In genomic region chr19:16850133-16850532, GRCh38 we compare ENCODE assay signal across 33 cellular contexts. TPM values are rescaled to one million over a fixed set of nuclear protein-coding genes. Genes with fewer than 3 reads are reported as not detected.
DNase-seq lines count a peak whose midpoint lies in the region; ATAC-seq, FAIRE-seq and TF ChIP-seq lines count a peak whose summit lies in the region.
"Had no signal": no experiment of that assay in that cellular context is flagged by ENCODE, and none has a peak within 500 bp of the region (broad histone marks: within the 10 kb centered on the region; RNA-seq: fewer than 3 reads in every experiment).

No MANE protein-coding gene starts in this region.

- H3K27ac Mint-ChIP-seq in astrocyte (ENCODE audit: unreplicated experiment), result no peak overlapping the region
- H3K27ac Mint-ChIP-seq: activated B cell treated with CpG ODN at 0.5 μM for 24 hours; activated CD4-positive, alpha-beta T cell treated with anti-CD3 and anti-CD28 coated beads, Interleukin-2, amount 10 ng/mL, durations not matched to agents 7 days and 5 days; activated naive CD8-positive, alpha-beta T cell treated with anti-CD3 and anti-CD28 coated beads for 36 hours; CD4-positive, alpha-beta T cell; effector memory CD8-positive, alpha-beta T cell; natural killer cell treated with Interleukin-12 subunit alpha and Interleukin-12 subunit beta and Interleukin-15 and Interleukin-18, amount 100 ng/mL, for 72 hours; stimulated activated effector memory CD8-positive, alpha-beta T cell treated with anti-CD3 and anti-CD28 coated beads, Interleukin-12 subunit alpha, Interleukin-12 subunit beta, amount 100 ng/mL, for 72 hours had no signal

- DNase-seq in AG04449 (ENCODE audit: low read depth, low spot score), result peak; percentile 19
- DNase-seq in LHCN-M2 (ENCODE audit: low read depth), result peak; percentile 24
- peak; percentile 50 for DNase-seq in astrocyte (ENCODE audit: low read depth)
- DNase-seq in fibroblast of the aortic adventitia (ENCODE audit: low read depth), result peak; percentile 4
- DNase-seq in NCI-H2196 treated with DMSO at 0.1 percent for 48 hours (lab: John Stamatoyannopoulos, UW; ENCODE audit: unreplicated experiment), result no peak
- no peak for DNase-seq in HepG2 (ENCODE audit: low spot score)
- no peak for DNase-seq in GM19240 (ENCODE audit: insufficient read length, low spot score)
- DNase-seq: 8988T; activated B cell treated with CpG ODN at 0.5 μM for 24 hours; activated CD4-positive, alpha-beta T cell treated with anti-CD3 and anti-CD28 coated beads, Interleukin-2, amount 10 ng/mL, durations not matched to agents 7 days and 5 days; activated gamma-delta T cell; activated naive CD8-positive, alpha-beta T cell treated with anti-CD3 and anti-CD28 coated beads for 36 hours; activated T-cell treated with anti-CD3 and anti-CD28 coated beads, Interleukin-2, amount 50 U/mL, for 1 hour; aorta; CD4-positive, alpha-beta T cell; central memory CD4-positive, alpha-beta T cell; DND-41; effector memory CD8-positive, alpha-beta T cell; gastrocnemius medialis; hippocampal formation; left cardiac atrium; mucosa of descending colon; NCI-H146; NCI-H2107; NCI-H774; RPMI8226; upper lobe of left lung had no signal

- peak overlapping the region; percentile 65 for H3K9ac ChIP-seq in astrocyte (ENCODE audit: low read length)
- H3K9ac ChIP-seq in HepG2 (ENCODE audit: insufficient read depth, low read depth, low read length), result no peak overlapping the region

- in situ Hi-C loops in HepG2 (cut with HindIII; ENCODE audit: extremely low pct_ligation_motif_present, low pct_unique_long_range_greater_than_20kb), result no loop called here

- H3K4me1 Mint-ChIP-seq in astrocyte (ENCODE audit: low read depth, unreplicated experiment), result peaks cover 11% of the 10 kb centered on the region
- H3K4me1 Mint-ChIP-seq: activated CD4-positive, alpha-beta T cell treated with anti-CD3 and anti-CD28 coated beads, Interleukin-2, amount 10 ng/mL, durations not matched to agents 7 days and 5 days; activated naive CD8-positive, alpha-beta T cell treated with anti-CD3 and anti-CD28 coated beads for 36 hours; stimulated activated effector memory CD8-positive, alpha-beta T cell treated with anti-CD3 and anti-CD28 coated beads, Interleukin-12 subunit alpha, Interleukin-12 subunit beta, amount 100 ng/mL, for 72 hours had no signal

- H2AFZ ChIP-seq in astrocyte (ENCODE audit: low read depth, low read length) (no peak overlapping the region), HepG2 (ENCODE audit: low read length) (no peak overlapping the region)

- TF ChIP-seq POLR2A in HepG2 (IDR thresholded peaks at IDR 0.05; ENCODE audit: insufficient read depth in 1 of 2, low read depth in 2 of 2, low read length in 2 of 2), result no peak

- H3K9me3 Mint-ChIP-seq in astrocyte (ENCODE audit: unreplicated experiment), result no peaks in the 10 kb centered on the region
- H3K9me3 Mint-ChIP-seq: activated B cell treated with CpG ODN at 0.5 μM for 24 hours; activated CD4-positive, alpha-beta T cell treated with anti-CD3 and anti-CD28 coated beads, Interleukin-2, amount 10 ng/mL, durations not matched to agents 7 days and 5 days; activated naive CD8-positive, alpha-beta T cell treated with anti-CD3 and anti-CD28 coated beads for 36 hours; CD4-positive, alpha-beta T cell; effector memory CD8-positive, alpha-beta T cell; natural killer cell treated with Interleukin-12 subunit alpha and Interleukin-12 subunit beta and Interleukin-15 and Interleukin-18, amount 100 ng/mL, for 72 hours; stimulated activated effector memory CD8-positive, alpha-beta T cell treated with anti-CD3 and anti-CD28 coated beads, Interleukin-12 subunit alpha, Interleukin-12 subunit beta, amount 100 ng/mL, for 72 hours had no signal

- ATAC-seq in HG03108 (IDR thresholded peaks at IDR 0.05; ENCODE audit: unreplicated experiment) (no peak), HepG2 (no peak)
- ATAC-seq: effector memory CD8-positive, alpha-beta T cell; esophagus mucosa; gastrocnemius medialis; left cardiac atrium; mucosa of descending colon; natural killer cell treated with Interleukin-12 subunit alpha and Interleukin-12 subunit beta and Interleukin-15 and Interleukin-18, amount 100 ng/mL, for 72 hours; stimulated activated effector memory CD8-positive, alpha-beta T cell treated with anti-CD3 and anti-CD28 coated beads, Interleukin-12 subunit alpha, Interleukin-12 subunit beta, amount 100 ng/mL, for 72 hours had no signal

- H3K4me3 ChIP-seq in AG04449 (ENCODE audit: low read depth, low read length) (no peak overlapping the region), astrocyte (ENCODE audit: insufficient read depth, low read depth, low read length) (no peak overlapping the region), fibroblast of the aortic adventitia (ENCODE audit: low read depth, low read length) (no peak overlapping the region), HepG2 (replicated peaks in 1 of 3; ENCODE audit: insufficient read depth in 1 of 3, low read depth in 2 of 3, low read length in 3 of 3) (no peak overlapping the region)
- H3K4me3 ChIP-seq: gastrocnemius medialis, mucosa of descending colon, upper lobe of left lung had no signal

- CTCF ChIA-PET in AG04449 (lab: Yijun Ruan, JAX) (interaction anchor here (1.2 to 1.3 kb wide), 2 partner anchors 14 to 25 kb away, joined by 3 to 4 read pairs; no protein-coding TSS in a partner anchor), HepG2 (lab: Yijun Ruan, JAX; ENCODE audit: low intra/inter-chr PET ratio, low total read pairs) (interaction anchor here (0.6 kb wide), 1 partner anchor 375 kb away, joined by 4 read pairs; no protein-coding TSS in a partner anchor)

- H3K27me3 Mint-ChIP-seq in astrocyte (ENCODE audit: low read depth, unreplicated experiment), result no peaks in the 10 kb centered on the region
- H3K27me3 Mint-ChIP-seq: activated B cell treated with CpG ODN at 0.5 μM for 24 hours; activated CD4-positive, alpha-beta T cell treated with anti-CD3 and anti-CD28 coated beads, Interleukin-2, amount 10 ng/mL, durations not matched to agents 7 days and 5 days; activated naive CD8-positive, alpha-beta T cell treated with anti-CD3 and anti-CD28 coated beads for 36 hours; CD4-positive, alpha-beta T cell; effector memory CD8-positive, alpha-beta T cell; natural killer cell treated with Interleukin-12 subunit alpha and Interleukin-12 subunit beta and Interleukin-15 and Interleukin-18, amount 100 ng/mL, for 72 hours had no signal

- WGBS in HepG2 (ENCODE audit: low lambda C conversion rate), result 97% methylated on average over 4 of the region's 4 CpGs

- H3K27me3 ChIP-seq in astrocyte (ENCODE audit: insufficient read depth, low read length) (no peaks in the 10 kb centered on the region), HepG2 (ENCODE audit: control insufficient read depth in 1 of 2, insufficient read depth in 2 of 2, low read length in 2 of 2) (no peaks in the 10 kb centered on the region)
- H3K27me3 ChIP-seq: gastrocnemius medialis, upper lobe of left lung had no signal

- peak overlapping the region; percentile 77 for H3K4me2 ChIP-seq in astrocyte (ENCODE audit: low read length)
- no peak overlapping the region for H3K4me2 ChIP-seq in HepG2 (ENCODE audit: low read depth, low read length)

- H3K9me3 ChIP-seq in astrocyte (ENCODE audit: insufficient read depth, low read depth, low read length) (no peaks in the 10 kb centered on the region), HepG2 (ENCODE audit: low read length) (no peaks in the 10 kb centered on the region)
- H3K9me3 ChIP-seq: gastrocnemius medialis, mucosa of descending colon, upper lobe of left lung had no signal

- TF ChIP-seq CTCF in AG04449 (IDR thresholded peaks at IDR 0.05; ENCODE audit: insufficient read depth, low read length, missing control alignments), result no peak
- no peak for TF ChIP-seq CTCF in astrocyte (IDR thresholded peaks at IDR 0.05; ENCODE audit: insufficient read depth, low read depth, low read length)
- no peak for TF ChIP-seq CTCF in fibroblast of the aortic adventitia (IDR thresholded peaks at IDR 0.05; ENCODE audit: insufficient read depth, low read length)
- no peak for TF ChIP-seq CTCF in HepG2 (CRISPR knock-in tag; IDR thresholded peaks at IDR 0.05)

- FAIRE-seq in astrocyte (lab: Jason Lieb, UNC), result no peak
- no peak for FAIRE-seq in HepG2 (lab: Jason Lieb, UNC)
- FAIRE-seq: H1 had no signal

- H3K79me2 ChIP-seq in astrocyte (ENCODE audit: insufficient read depth, low read length) (peaks cover 21% of the 10 kb centered on the region), HepG2 (ENCODE audit: insufficient read depth, low read length) (no peaks in the 10 kb centered on the region)

- H3K36me3 ChIP-seq in astrocyte (ENCODE audit: insufficient read depth, low read length) (peaks cover 43% of the 10 kb centered on the region), HepG2 (replicated peaks in 1 of 2; ENCODE audit: control insufficient read depth in 1 of 2, insufficient read depth in 2 of 2, low read length in 2 of 2) (peaks cover 27 to 90% of the 10 kb centered on the region in 2 experiments)

- BruUV-seq in HepG2 (replicated peaks; lab: Mats Ljungman, UMichigan), result no TSS peak

- H3K4me1 ChIP-seq in astrocyte (ENCODE audit: insufficient read depth, low read length), result peaks cover 23% of the 10 kb centered on the region
- H3K4me1 ChIP-seq in HepG2 (ENCODE audit: insufficient read depth, low read length), result no peaks in the 10 kb centered on the region
- H3K4me1 ChIP-seq: gastrocnemius medialis had no signal

- POLR2A ChIA-PET in AG04449 (lab: Yijun Ruan, JAX), result interaction anchor here (0.6 kb wide), 1 partner anchor 9 kb away, joined by 3 read pairs; no protein-coding TSS in a partner anchor
- POLR2A ChIA-PET in HepG2 (lab: Yijun Ruan, JAX), result no interaction called here

- TF ChIP-seq RAD21 in HepG2 (CRISPR knock-in tag; IDR thresholded peaks at IDR 0.05), result no peak

- TF ChIP-seq EP300 in HepG2 (IDR thresholded peaks at IDR 0.05; ENCODE audit: low read depth in 2 of 2, low read length in 2 of 2) (no peak), HepG2 (CRISPR knock-in tag; IDR thresholded peaks at IDR 0.05; ENCODE audit: borderline replicate concordance) (no peak)

- H3K27ac ChIP-seq in astrocyte (ENCODE audit: low read depth, low read length) (peak overlapping the region; percentile 71), HepG2 (ENCODE audit: extremely low read length, insufficient read depth, low read length) (no peak overlapping the region)
- H3K27ac ChIP-seq: gastrocnemius medialis had no signal

- H4K20me1 ChIP-seq in astrocyte (ENCODE audit: insufficient read depth, low read length) (peaks cover 72% of the 10 kb centered on the region), HepG2 (ENCODE audit: insufficient read depth, low read length) (peaks cover 2% of the 10 kb centered on the region; the same call in 1 of the 2 replicates)

- H3K36me3 Mint-ChIP-seq in astrocyte (ENCODE audit: low read depth, unreplicated experiment), result peaks cover 34% of the 10 kb centered on the region

- H3K4me3 Mint-ChIP-seq in astrocyte (ENCODE audit: unreplicated experiment), result no peak overlapping the region
- H3K4me3 Mint-ChIP-seq: activated B cell treated with CpG ODN at 0.5 μM for 24 hours; activated CD4-positive, alpha-beta T cell treated with anti-CD3 and anti-CD28 coated beads, Interleukin-2, amount 10 ng/mL, durations not matched to agents 7 days and 5 days; activated naive CD8-positive, alpha-beta T cell treated with anti-CD3 and anti-CD28 coated beads for 36 hours; CD4-positive, alpha-beta T cell; effector memory CD8-positive, alpha-beta T cell; natural killer cell treated with Interleukin-12 subunit alpha and Interleukin-12 subunit beta and Interleukin-15 and Interleukin-18, amount 100 ng/mL, for 72 hours; stimulated activated effector memory CD8-positive, alpha-beta T cell treated with anti-CD3 and anti-CD28 coated beads, Interleukin-12 subunit alpha, Interleukin-12 subunit beta, amount 100 ng/mL, for 72 hours had no signal

- intact Hi-C loops in HepG2 (cut with micrococcal nuclease; ENCODE audit: unreplicated experiment), result no loop called here

RNA-seq across cellular contexts. Expression of gene SIN3B, which starts 20.9 kb away (rescaled TPM):
- total RNA-seq in LHCN-M2 (2014; rRNA removed), result 21.0 and 25.5 TPM in 2 replicates
- polyA plus RNA-seq in LHCN-M2 (2012), result 22.8 TPM
- 79.8 and 86.1 TPM in 2 replicates for total RNA-seq in astrocyte
- total RNA-seq in fibroblast of the aortic adventitia (ENCODE audit: low replicate concordance), result 19.1 and 19.9 TPM in 2 replicates
- total RNA-seq in HepG2 (2016; rRNA removed; fragmentation: Illumina TruSeq; extraction: Trizol), result 7.9 and 12.9 TPM in 2 replicates
- total RNA-seq in HepG2 (2016; cell fraction: cytosol; rRNA removed; fragmentation: Illumina TruSeq; extraction: Trizol; ENCODE audit: low read depth), result 7.1 and 7.5 TPM in 2 replicates
- total RNA-seq in HepG2 (2016; cell fraction: insoluble cytoplasmic fraction; rRNA removed; fragmentation: Illumina TruSeq; extraction: Trizol), result 6.8 and 11.8 TPM in 2 replicates
- 4.9 and 5.8 TPM in 2 replicates for total RNA-seq in HepG2 (2016; cell fraction: membrane; rRNA removed; fragmentation: Illumina TruSeq; extraction: Trizol)
- 19.4 and 21.7 TPM in 2 replicates for total RNA-seq in HepG2 (2016; cell fraction: nucleus; rRNA removed; fragmentation: Illumina TruSeq; extraction: Trizol)
- 25.7 and 35.8 TPM in 2 replicates for polyA plus RNA-seq in HepG2 (2011; rRNA removed)
- polyA plus RNA-seq in HepG2 (2011; cell fraction: cytosol; rRNA removed), result 6.9 and 8.5 TPM in 2 replicates
- polyA plus RNA-seq in HepG2 (2011; cell fraction: nucleus; rRNA removed), result 269 and 298 TPM in 2 replicates
- 26.2 and 29.5 TPM in 2 replicates for polyA plus RNA-seq in HepG2 (2012)
- 1.0 and 1.1 TPM in 2 replicates for polyA plus RNA-seq in HepG2 (2016; cell fraction: cytosol; fragmentation: Illumina TruSeq; extraction: Trizol; ENCODE audit: low read depth)
- polyA plus RNA-seq in HepG2 (2016; cell fraction: insoluble cytoplasmic fraction; fragmentation: Illumina TruSeq; extraction: Trizol; ENCODE audit: low read depth), result 9.3 and 9.9 TPM in 2 replicates
- polyA plus RNA-seq in HepG2 (2016; cell fraction: membrane; fragmentation: Illumina TruSeq; extraction: Trizol; ENCODE audit: low read depth), result 2.2 and 2.3 TPM in 2 replicates
- polyA plus RNA-seq in HepG2 (2016; cell fraction: nucleus; fragmentation: Illumina TruSeq; extraction: Trizol; ENCODE audit: insufficient read depth, low read depth), result 71.8 and 84.2 TPM in 2 replicates
- 17.6 and 36.5 TPM in 2 replicates for polyA minus RNA-seq in HepG2 (2011; rRNA and poly(A)+ RNA removed; ENCODE audit: low replicate concordance)
- polyA minus RNA-seq in HepG2 (2011; cell fraction: cytosol; rRNA and poly(A)+ RNA removed), result 7.9 and 9.8 TPM in 2 replicates
- 62.6 and 67.4 TPM in 2 replicates for polyA minus RNA-seq in HepG2 (2011; cell fraction: nucleus; rRNA and poly(A)+ RNA removed)

RNA-seq across cellular contexts. Expression of gene F2RL3, which starts 38.7 kb away (rescaled TPM):
- not detected in 2 replicates for total RNA-seq in LHCN-M2 (2014; rRNA removed)
- not detected for polyA plus RNA-seq in LHCN-M2 (2012)
- not detected in 2 replicates for total RNA-seq in astrocyte
- not detected in 2 replicates for total RNA-seq in fibroblast of the aortic adventitia (ENCODE audit: low replicate concordance)
- total RNA-seq in HepG2 (2016; rRNA removed; fragmentation: Illumina TruSeq; extraction: Trizol), result not detected in 2 replicates
- total RNA-seq in HepG2 (2016; cell fraction: cytosol; rRNA removed; fragmentation: Illumina TruSeq; extraction: Trizol; ENCODE audit: low read depth), result not detected in 2 replicates
- total RNA-seq in HepG2 (2016; cell fraction: insoluble cytoplasmic fraction; rRNA removed; fragmentation: Illumina TruSeq; extraction: Trizol), result not detected in 2 replicates
- total RNA-seq in HepG2 (2016; cell fraction: membrane; rRNA removed; fragmentation: Illumina TruSeq; extraction: Trizol), result not detected in 2 replicates
- total RNA-seq in HepG2 (2016; cell fraction: nucleus; rRNA removed; fragmentation: Illumina TruSeq; extraction: Trizol), result not detected in 2 replicates
- not detected in 2 replicates for polyA plus RNA-seq in HepG2 (2011; rRNA removed)
- not detected in 2 replicates for polyA plus RNA-seq in HepG2 (2011; cell fraction: cytosol; rRNA removed)
- polyA plus RNA-seq in HepG2 (2011; cell fraction: nucleus; rRNA removed), result not detected in 2 replicates
- not detected in 2 replicates for polyA plus RNA-seq in HepG2 (2012)
- not detected in 2 replicates for polyA plus RNA-seq in HepG2 (2016; cell fraction: cytosol; fragmentation: Illumina TruSeq; extraction: Trizol; ENCODE audit: low read depth)
- polyA plus RNA-seq in HepG2 (2016; cell fraction: insoluble cytoplasmic fraction; fragmentation: Illumina TruSeq; extraction: Trizol; ENCODE audit: low read depth), result not detected in 2 replicates
- polyA plus RNA-seq in HepG2 (2016; cell fraction: membrane; fragmentation: Illumina TruSeq; extraction: Trizol; ENCODE audit: low read depth), result not detected in 2 replicates
- polyA plus RNA-seq in HepG2 (2016; cell fraction: nucleus; fragmentation: Illumina TruSeq; extraction: Trizol; ENCODE audit: insufficient read depth, low read depth), result not detected in 2 replicates
- 0.05 TPM in 1 of 2 replicates, not detected in the other for polyA minus RNA-seq in HepG2 (2011; rRNA and poly(A)+ RNA removed; ENCODE audit: low replicate concordance)
- polyA minus RNA-seq in HepG2 (2011; cell fraction: cytosol; rRNA and poly(A)+ RNA removed), result not detected in 2 replicates
- polyA minus RNA-seq in HepG2 (2011; cell fraction: nucleus; rRNA and poly(A)+ RNA removed), result not detected in 2 replicates
- total RNA-seq: activated naive CD8-positive, alpha-beta T cell treated with anti-CD3 and anti-CD28 coated beads for 36 hours; CD4-positive, alpha-beta T cell; H1; SK-MEL-5 had no signal
- polyA plus RNA-seq: H1 had no signal

Comparison
In these comparisons a context has a peak if more than half of its experiments do, and no peak if none do; other contexts are left out.
1. DNase-seq: peak in AG04449 (single experiment), LHCN-M2 (single experiment), astrocyte (single experiment) and fibroblast of the aortic adventitia (single experiment); none in NCI-H2196 treated with DMSO at 0.1 percent for 48 hours (single experiment), HepG2 (single experiment) and GM19240 (single experiment).